In the genomic region with DNA sequence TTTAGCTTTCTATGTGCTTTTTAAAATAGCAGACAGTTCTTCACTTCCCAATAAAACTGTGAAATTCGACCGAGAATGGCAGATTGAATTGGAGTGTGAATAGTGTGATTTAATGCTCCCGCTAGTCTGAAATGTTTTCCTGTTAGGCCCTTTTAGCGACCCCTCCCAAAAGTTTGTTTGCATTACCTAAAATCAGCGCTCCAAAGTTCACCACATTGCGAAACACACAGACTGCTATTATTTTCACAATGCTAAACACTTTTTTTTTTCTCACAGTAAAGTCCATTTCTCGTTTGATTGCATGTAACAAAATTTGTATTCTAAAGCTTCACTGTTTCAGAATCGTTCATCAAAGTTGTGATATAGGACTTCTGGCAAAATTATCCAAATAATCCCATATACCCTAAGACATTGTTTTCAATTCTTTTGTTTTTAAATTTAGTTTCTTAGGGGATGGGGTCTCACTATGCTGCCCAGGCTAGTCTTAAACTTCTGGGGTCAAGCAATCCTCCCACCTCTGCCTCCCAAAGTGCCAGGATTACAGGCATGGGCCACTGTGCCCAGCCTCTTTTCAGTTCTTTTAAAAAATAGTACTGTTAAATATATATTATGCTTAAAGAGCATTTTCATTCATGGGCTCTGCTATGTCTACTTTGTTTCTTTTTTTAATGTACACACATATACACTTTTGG, we compare ENCODE assay signal across 23 cellular contexts.
A peak's percentile ranks its signal among the peaks of the same experiment; 100 is the strongest.
DNase-seq lines count a peak whose midpoint lies in the region; ATAC-seq and TF ChIP-seq lines count a peak whose summit lies in the region.
"Had no signal": no experiment of that assay in that cellular context is flagged by ENCODE, and none has a peak within 500 bp of the region (broad histone marks: within the 10 kb centered on the region; RNA-seq: fewer than 3 reads in every experiment).

No MANE protein-coding gene starts in this region.

- no peak overlapping the region for H3K14ac ChIP-seq in IMR-90 (replicated peaks; ENCODE audit: low read depth, low read length)

- no peak overlapping the region for H3K27ac ChIP-seq in IMR-90 (ENCODE audit: insufficient read depth, low read length)
- H3K27ac ChIP-seq in colonic mucosa: no peak overlapping the region
- H3K27ac ChIP-seq in upper lobe of right lung: no peak overlapping the region
- H3K27ac ChIP-seq: GM23248 had no signal

- H3K9me3 ChIP-seq in IMR-90 (ENCODE audit: control insufficient read depth, insufficient read depth, low read length): no peaks in the 10 kb centered on the region
- H3K9me3 ChIP-seq in colonic mucosa: no peaks in the 10 kb centered on the region
- H3K9me3 ChIP-seq in upper lobe of right lung: no peaks in the 10 kb centered on the region
- H3K9me3 ChIP-seq: SK-N-SH had no signal

- H3K36me3 ChIP-seq in IMR-90 (ENCODE audit: control insufficient read depth, insufficient read depth, low read length): no peaks in the 10 kb centered on the region
- H3K36me3 ChIP-seq in colonic mucosa: no peaks in the 10 kb centered on the region
- no peaks in the 10 kb centered on the region for H3K36me3 ChIP-seq in upper lobe of right lung

- dilution Hi-C loops in IMR-90 (cut with HindIII; ENCODE audit: low sequenced_read_pairs, unreplicated experiment): no loop called here

- no peaks in the 10 kb centered on the region for H3K9me1 ChIP-seq in IMR-90 (ENCODE audit: insufficient read depth, low read length)

- H4K5ac ChIP-seq in IMR-90 (ENCODE audit: low read depth, low read length): no peak overlapping the region

- intact Hi-C loops in IMR-90 (cut with micrococcal nuclease) (no loop called here), colonic mucosa (cut with DNase I) (no loop called here), upper lobe of right lung (cut with DNase I) (no loop called here)

- no peak overlapping the region for H3K4me3 ChIP-seq in IMR-90 (ENCODE audit: insufficient read depth, low read depth, low read length)
- no peak overlapping the region for H3K4me3 ChIP-seq in colonic mucosa
- no peak overlapping the region for H3K4me3 ChIP-seq in skeletal muscle cell (ENCODE audit: low read depth, low read length)
- no peak overlapping the region for H3K4me3 ChIP-seq in upper lobe of right lung
- H3K4me3 ChIP-seq: GM23248 had no signal

- no peak for TF ChIP-seq RAD21 in IMR-90 (IDR thresholded peaks at IDR 0.05; ENCODE audit: low read length)

- no peak overlapping the region for H2AK9ac ChIP-seq in IMR-90 (replicated peaks; ENCODE audit: low read depth, low read length, poor library complexity)

- no peaks in the 10 kb centered on the region for H3K79me1 ChIP-seq in IMR-90 (ENCODE audit: low read depth in 1 of 2, low read length in 2 of 2)

- H4K8ac ChIP-seq in IMR-90 (ENCODE audit: low read depth in 2 of 2, low read length in 2 of 2): no peak overlapping the region

- no peak overlapping the region for H3K4me2 ChIP-seq in IMR-90 (ENCODE audit: low read depth, low read length)
- H3K4me2 ChIP-seq: SK-N-SH had no signal

- H3K23ac ChIP-seq in IMR-90 (ENCODE audit: low read depth, low read length): no peak overlapping the region; the same call in 1 of the 2 replicates

- no peak overlapping the region for H2BK120ac ChIP-seq in IMR-90 (ENCODE audit: low read depth, low read length)

- ATAC-seq in IMR-90 (ENCODE audit: low read depth): no peak
- peak; percentile 82 for ATAC-seq in left lobe of liver
- ATAC-seq in upper lobe of right lung: no peak

- CTCF ChIA-PET in IMR-90 (lab: Yijun Ruan, JAX): no interaction called here

- no peak for TF ChIP-seq POLR2A in IMR-90 (IDR thresholded peaks at IDR 0.05; ENCODE audit: low read depth, low read length)

- H3K4me1 ChIP-seq in IMR-90 (ENCODE audit: control insufficient read depth, insufficient read depth, low read length): peaks cover 2% of the 10 kb centered on the region; the same call in 1 of the 2 replicates
- H3K4me1 ChIP-seq in colonic mucosa: no peaks in the 10 kb centered on the region
- no peaks in the 10 kb centered on the region for H3K4me1 ChIP-seq in upper lobe of right lung

- no peak overlapping the region for H2BK20ac ChIP-seq in IMR-90 (ENCODE audit: low read depth, low read length)

- POLR2A ChIA-PET in IMR-90 (lab: Charles Lee; ENCODE audit: unreplicated experiment): no interaction called here

- no peak overlapping the region for H2BK5ac ChIP-seq in IMR-90 (ENCODE audit: low read depth, low read length, poor library complexity, severe bottlenecking)

- no peak overlapping the region for H2BK15ac ChIP-seq in IMR-90 (ENCODE audit: low read depth, low read length)

- no peak for TF ChIP-seq CTCF in IMR-90 (conservative IDR thresholded peaks at IDR 0.05; ENCODE audit: low read depth, low read length)
- no peak for TF ChIP-seq CTCF in colonic mucosa (IDR thresholded peaks at IDR 0.05)
- no peak for TF ChIP-seq CTCF in upper lobe of right lung (IDR thresholded peaks at IDR 0.05)

- H2AK5ac ChIP-seq in IMR-90 (ENCODE audit: low read depth, low read length): no peak overlapping the region

- no peak overlapping the region for H3K56ac ChIP-seq in IMR-90 (ENCODE audit: extremely low read depth, insufficient read depth, low read length)

- no peak overlapping the region for H4K91ac ChIP-seq in IMR-90 (ENCODE audit: insufficient read depth, low read depth, low read length)

- no peak overlapping the region for H3K4ac ChIP-seq in IMR-90 (ENCODE audit: low read depth, low read length)

- no TSS peak for BruUV-seq in IMR-90 (replicated peaks; lab: Mats Ljungman, UMichigan)

- H3K18ac ChIP-seq in IMR-90 (ENCODE audit: low read depth, low read length): no peak overlapping the region; the same call in 1 of the 2 replicates

- DNase-seq in IMR-90: no peak
- DNase-seq in colonic mucosa: peak; percentile 41
- DNase-seq in left lobe of liver (ENCODE audit: low spot score): peak; percentile 79
- peak; percentile 5 for DNase-seq in skeletal muscle cell (ENCODE audit: low read depth)
- no peak for DNase-seq in HT-29 (ENCODE audit: low spot score)
- no peak for DNase-seq in upper lobe of right lung
- no peak for DNase-seq in D341Med (ENCODE audit: low spot score)
- no peak for DNase-seq in RKO (ENCODE audit: low spot score)
- DNase-seq: ACHN; C1 segment of cervical spinal cord; CD8-positive, alpha-beta memory T cell; DMS 273 treated with DMSO at 0.1 percent for 48 hours; GDM1; GM23248; HCEC 1CT; KBM-7; NCI-H1105 treated with DMSO at 0.1 percent for 48 hours; NCI-H1694; NCI-H2081 treated with DMSO at 0.1 percent for 48 hours; NCI-H82; RPMI8226; SHP77 treated with DMSO at 0.1 percent for 48 hours; SK-N-SH had no signal

- in situ Hi-C loops in IMR-90 (cut with MboI; ENCODE audit: low sequenced_read_pairs): no loop called here

- H3K9ac ChIP-seq in IMR-90 (ENCODE audit: low read depth, low read length): no peak overlapping the region
- H3K9ac ChIP-seq in colonic mucosa (ENCODE audit: low read depth in 2 of 2, low read length in 2 of 2): no peak overlapping the region
- H3K9ac ChIP-seq: GM23248, SK-N-SH had no signal

- WGBS in IMR-90 (ENCODE audit: extremely low coverage in 2 of 2, insufficient read length in 1 of 2), 2 experiments: 92% methylated on average over 2 of the region's 8 CpGs; no CpG with 5 or more reads in 1 of the 2 experiments

- H4K20me1 ChIP-seq in IMR-90 (ENCODE audit: insufficient read depth, low read length): no peaks in the 10 kb centered on the region

- no peaks in the 10 kb centered on the region for H3K27me3 ChIP-seq in IMR-90 (ENCODE audit: control insufficient read depth, insufficient read depth, low read length)
- H3K27me3 ChIP-seq in colonic mucosa: no peaks in the 10 kb centered on the region
- H3K27me3 ChIP-seq in upper lobe of right lung: no peaks in the 10 kb centered on the region

- H2AFZ ChIP-seq in IMR-90 (replicated peaks; ENCODE audit: low read length, poor library complexity): no peak overlapping the region
- H2AFZ ChIP-seq: GM23248 had no signal

TF ChIP-seq in IMR-90, 13 proteins besides CTCF, POLR2A, EP300 and RAD21:
- TF ChIP-seq MAFK (IDR thresholded peaks at IDR 0.05; ENCODE audit: low read depth, low read length) (no peak), CEBPB (IDR thresholded peaks at IDR 0.05; ENCODE audit: low read depth, low read length) (peak; percentile 76)

Comparison
In these comparisons a context has a peak if more than half of its experiments do, and no peak if none do; other contexts are left out.
1. DNase-seq: peak in colonic mucosa (single experiment), left lobe of liver (single experiment) and skeletal muscle cell (single experiment); none in IMR-90 (single experiment), HT-29 (single experiment), upper lobe of right lung (single experiment), D341Med (single experiment) and RKO (single experiment).